4 cellular contexts compared by ENCODE assay signal in the genomic region with DNA sequence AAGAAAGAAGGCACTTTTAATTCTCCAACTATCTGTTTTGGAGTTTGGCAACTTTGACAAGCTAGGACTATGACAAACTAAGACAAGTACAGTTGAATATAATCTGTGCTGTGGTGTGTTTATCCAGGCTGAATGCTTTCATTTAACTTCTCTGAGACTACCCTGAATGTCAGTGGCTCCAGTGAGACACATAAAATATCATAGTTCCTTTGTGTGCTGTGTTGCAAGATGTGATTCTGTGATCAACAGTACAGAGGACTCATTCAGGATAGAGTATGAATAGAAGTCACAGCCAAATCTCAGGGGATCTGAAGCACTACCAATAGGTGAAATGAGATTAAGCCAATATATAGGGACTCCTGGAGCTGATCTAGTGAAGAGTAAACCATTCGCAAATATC.
"Had no signal": no experiment of that assay in that cellular context is flagged by ENCODE, and none has a peak within 500 bp of the region (broad histone marks: within the 10 kb centered on the region; RNA-seq: fewer than 3 reads in every experiment).

No MANE protein-coding gene starts in this region.

- H3K4me3 ChIP-seq: GM23338 had no signal

- H3K4me2 ChIP-seq: GM23338 had no signal

- DNase-seq: H9, HCEC 1CT, IMR-90 had no signal

- ATAC-seq: GM23338 had no signal

- H2AFZ ChIP-seq: GM23338 had no signal
